Comparison of ENCODE assay signal across 8 cellular contexts in the genomic region with DNA sequence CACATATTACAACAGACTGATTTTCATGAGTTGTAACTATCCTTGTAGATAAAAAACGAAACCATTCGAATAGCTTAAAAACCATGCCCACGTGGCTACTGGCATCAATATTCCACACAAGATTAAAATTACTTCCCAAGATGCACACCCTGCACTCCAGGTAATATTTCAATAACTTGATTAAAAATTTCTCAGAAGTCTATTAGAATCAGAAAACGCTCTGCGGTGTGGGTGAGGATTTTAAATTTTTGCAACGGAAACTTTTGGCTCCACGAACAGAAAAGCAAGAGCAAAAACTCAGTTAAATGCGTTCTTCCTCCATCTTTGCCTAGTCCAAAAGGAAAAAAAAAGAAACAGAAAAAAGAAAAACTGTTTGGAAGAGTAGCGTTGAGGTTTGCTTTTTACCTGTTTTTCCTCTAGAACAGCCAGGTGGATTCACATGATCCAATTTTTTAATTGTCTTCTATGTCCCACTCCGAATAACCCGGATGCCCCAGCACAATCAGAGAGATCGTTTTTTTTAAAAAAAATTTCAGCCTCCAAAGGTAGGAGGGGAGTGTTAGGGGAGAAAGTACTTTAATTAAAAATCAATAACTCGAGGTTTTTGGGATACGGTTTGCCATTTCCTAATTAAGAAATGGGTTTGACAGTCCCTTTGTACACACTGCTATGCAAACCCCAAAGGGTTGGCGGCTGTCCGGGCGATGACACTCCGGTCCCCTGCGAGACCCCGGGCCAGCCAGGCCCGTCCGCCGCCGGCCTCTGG. TPM values are rescaled to one million over a fixed set of nuclear protein-coding genes. Genes with fewer than 3 reads are reported as not detected.
DNase-seq lines count a peak whose midpoint lies in the region; FAIRE-seq and TF ChIP-seq lines count a peak whose summit lies in the region.

No MANE protein-coding gene starts in this region.

- peak overlapping the region; percentile 98 for H3K18ac ChIP-seq in mesendoderm (ENCODE audit: low read length)

- H2BK5ac ChIP-seq in mesendoderm (ENCODE audit: low read length): peak overlapping the region; percentile 48

- peak overlapping the region; percentile 100 for H3K27ac ChIP-seq in mesendoderm (ENCODE audit: low read depth, low read length)

- no peaks in the 10 kb centered on the region for H3K79me1 ChIP-seq in mesendoderm (ENCODE audit: low read length)

- H3K27me3 Mint-ChIP-seq in Calu3 (ENCODE audit: unreplicated experiment): no peaks in the 10 kb centered on the region

- H4K5ac ChIP-seq in mesendoderm (ENCODE audit: low read length): no peak overlapping the region

- H2BK120ac ChIP-seq in mesendoderm (ENCODE audit: low read depth, low read length): peak overlapping the region; percentile 79

- peak overlapping the region; percentile 79 for H3K4me3 ChIP-seq in NB4 (ENCODE audit: low read depth, low read length)
- H3K4me3 ChIP-seq in mesendoderm (ENCODE audit: low read length): peak overlapping the region; percentile 51

- BruUV-seq in Calu3 (replicated peaks; lab: Mats Ljungman, UMichigan): TSS peak; percentile 76

- TF ChIP-seq CTCF in Calu3 (IDR thresholded peaks at IDR 0.05; ENCODE audit: unreplicated experiment) (no peak), NB4 (IDR thresholded peaks at IDR 0.05; ENCODE audit: low read depth, low read length) (no peak)

- H4K8ac ChIP-seq in mesendoderm (ENCODE audit: low read depth, low read length): peak overlapping the region; percentile 89

- H3K36me3 ChIP-seq in mesendoderm (ENCODE audit: control insufficient read depth, insufficient read depth, low read length): no peaks in the 10 kb centered on the region

- H3K4me1 ChIP-seq in mesendoderm (ENCODE audit: control insufficient read depth, low read depth, low read length): peaks cover 4% of the 10 kb centered on the region

- H3K4me3 Mint-ChIP-seq in Calu3 (ENCODE audit: low read depth, unreplicated experiment): peak overlapping the region; percentile 82

- no peak for DNase-seq in Calu3
- DNase-seq in NB4 (ENCODE audit: low read depth): no peak
- peak; percentile 26 for DNase-seq in cerebellar cortex (ENCODE audit: low spot score)
- peak; percentile 19 for DNase-seq in mesendoderm
- DNase-seq in urothelium cell line (ENCODE audit: low spot score): peak; percentile 9
- DNase-seq in T1000 (lab: John Stamatoyannopoulos, UW): no peak
- no peak for DNase-seq in NCI-H1105 treated with DMSO at 0.1 percent for 48 hours (lab: John Stamatoyannopoulos, UW)
- no peak for DNase-seq in NCI-H774 (lab: John Stamatoyannopoulos, UW)

- no peak overlapping the region for H2AK5ac ChIP-seq in mesendoderm (ENCODE audit: low read length)

- peak overlapping the region; percentile 43 for H3K4me2 ChIP-seq in mesendoderm (ENCODE audit: low read length)

- intact Hi-C loops in Calu3 (cut with micrococcal nuclease; ENCODE audit: unreplicated experiment): loop anchor here (1.0 to 5.0 kb wide), 3 partner anchors 35 to 168 kb away; no protein-coding TSS in a partner anchor

- no peak overlapping the region for H3K23ac ChIP-seq in mesendoderm (ENCODE audit: low read length)

- peak overlapping the region; percentile 76 for H2BK15ac ChIP-seq in mesendoderm (replicated peaks; ENCODE audit: low read depth)

- peak overlapping the region; percentile 90 for H3K27ac Mint-ChIP-seq in Calu3 (ENCODE audit: unreplicated experiment)

- no CpG with 5 or more reads among the region's 24 CpGs for WGBS in mesendoderm (ENCODE audit: extremely low coverage, insufficient coverage, low lambda C conversion rate)

- H3K4ac ChIP-seq in mesendoderm (ENCODE audit: low read depth, low read length): peak overlapping the region; percentile 99

- CTCF ChIA-PET in Calu3 (lab: Charles Lee): interaction anchor here (0.7 to 1.7 kb wide), 3 partner anchors 100 to 169 kb away, joined by 3 to 8 read pairs (median 4); no protein-coding TSS in a partner anchor

- no peaks in the 10 kb centered on the region for H3K27me3 ChIP-seq in mesendoderm (ENCODE audit: insufficient read depth, low read length, poor library complexity)

- H3K79me2 ChIP-seq in mesendoderm (ENCODE audit: control insufficient read depth, insufficient read depth, low read length): peaks cover 22% of the 10 kb centered on the region

- peak overlapping the region; percentile 87 for H3K56ac ChIP-seq in mesendoderm (ENCODE audit: low read length)

- no peak for FAIRE-seq in urothelium cell line (lab: Jason Lieb, UNC)

- no peak for TF ChIP-seq POLR2A in NB4 (IDR thresholded peaks at IDR 0.05; ENCODE audit: extremely low read depth, insufficient read length)

- peaks cover 15% of the 10 kb centered on the region for H3K4me1 Mint-ChIP-seq in Calu3 (ENCODE audit: low read depth, unreplicated experiment)

- H3K9me3 Mint-ChIP-seq in Calu3 (ENCODE audit: low read depth, unreplicated experiment): no peaks in the 10 kb centered on the region

- peak overlapping the region; percentile 82 for H3K9ac ChIP-seq in mesendoderm (ENCODE audit: low read length)

- H3K36me3 Mint-ChIP-seq in Calu3 (ENCODE audit: insufficient read depth, unreplicated experiment): peaks cover 42% of the 10 kb centered on the region

RNA-seq across cellular contexts. Expression of a gene that starts 0.7 kb away (rescaled TPM):
- total RNA-seq in Calu3 (2022): 57.9 and 64.3 TPM in 2 replicates
- polyA plus RNA-seq in mesendoderm (2013, experiment 1 of 2): 13.3 TPM
- polyA plus RNA-seq in mesendoderm (2013, experiment 2 of 2): 14.1 TPM

Comparison
In these comparisons a context has a peak if more than half of its experiments do, and no peak if none do; other contexts are left out.
1. DNase-seq: peak in cerebellar cortex (single experiment), mesendoderm (single experiment) and urothelium cell line (single experiment); none in Calu3 (single experiment), NB4 (single experiment), T1000 (single experiment), NCI-H1105 treated with DMSO at 0.1 percent for 48 hours (single experiment) and NCI-H774 (single experiment).